In genomic region chr20:64057628-64058498, GRCh38 we compare ENCODE assay signal across 9 cellular contexts. TPM values are rescaled to one million over a fixed set of nuclear protein-coding genes. Genes with fewer than 3 reads are reported as not detected.
A peak's percentile ranks its signal among the peaks of the same experiment; 100 is the strongest.
DNase-seq lines count a peak whose midpoint lies in the region; ATAC-seq, FAIRE-seq and TF ChIP-seq lines count a peak whose summit lies in the region.
"Had no signal": no experiment of that assay in that cellular context is flagged by ENCODE, and none has a peak within 500 bp of the region (broad histone marks: within the 10 kb centered on the region; RNA-seq: fewer than 3 reads in every experiment).

No MANE protein-coding gene starts in this region.

- TF ChIP-seq EP300 in Ishikawa (IDR thresholded peaks at IDR 0.05; ENCODE audit: borderline replicate concordance) = no peak

- H3K4me1 ChIP-seq in RWPE2 (ENCODE audit: insufficient read depth, poor library complexity, severe bottlenecking) (no peaks in the 10 kb centered on the region), prostate gland (replicated peaks) (peaks cover 6% of the 10 kb centered on the region)

- peak; percentile 91 for TF ChIP-seq RAD21 in Ishikawa (IDR thresholded peaks at IDR 0.05; ENCODE audit: low read depth)

- H3K27me3 ChIP-seq in RWPE2 (ENCODE audit: insufficient read depth, poor library complexity, severe bottlenecking) (no peaks in the 10 kb centered on the region), prostate gland (replicated peaks; ENCODE audit: insufficient read depth) (peaks cover 9% of the 10 kb centered on the region)

- intact Hi-C loops in prostate gland (cut with DNase I) = no loop called here

- no peaks in the 10 kb centered on the region for H3K9me3 ChIP-seq in RWPE2 (ENCODE audit: severe bottlenecking)
- H3K9me3 ChIP-seq in prostate gland = no peaks in the 10 kb centered on the region

- no peak for FAIRE-seq in urothelium cell line (lab: Jason Lieb, UNC)
- FAIRE-seq: frontal cortex had no signal

- ATAC-seq in RWPE2 (ENCODE audit: low read depth) = peak; percentile 69

- 34% methylated on average over 32 of the region's 33 CpGs for WGBS in prostate gland

- no peak overlapping the region for H3K4me3 ChIP-seq in RWPE2 (ENCODE audit: severe bottlenecking)
- H3K4me3 ChIP-seq in prostate gland = no peak overlapping the region

- TF ChIP-seq POLR2A in prostate gland (IDR thresholded peaks at IDR 0.05) = no peak

- peak; percentile 87 for DNase-seq in G401 (ENCODE audit: low spot score)
- DNase-seq in RWPE2 (ENCODE audit: low spot score) = peak; percentile 97
- peak; percentile 64 for DNase-seq in activated effector memory CD4-positive, alpha-beta T cell treated with Interleukin-2 at 50 U/mL for 16 hours
- DNase-seq in germinal center (ENCODE audit: low spot score) = peak; percentile 86
- DNase-seq in prostate gland (ENCODE audit: low spot score) = peak; percentile 53
- peak; percentile 79 for DNase-seq in urothelium cell line (ENCODE audit: low spot score)
- no peak for DNase-seq in putamen (ENCODE audit: low spot score)

- in situ Hi-C loops in G401 (cut with HindIII; ENCODE audit: low sequenced_read_pairs) = no loop called here

- H3K27ac ChIP-seq in RWPE2 (ENCODE audit: poor library complexity, severe bottlenecking) (no peak overlapping the region), prostate gland (peak overlapping the region; percentile 5 to 22)

- H3K36me3 ChIP-seq in RWPE2 (ENCODE audit: low read depth) (no peaks in the 10 kb centered on the region), prostate gland (no peaks in the 10 kb centered on the region)

- TF ChIP-seq CTCF in RWPE2 (IDR thresholded peaks at IDR 0.05; ENCODE audit: poor library complexity, severe bottlenecking) = peak; percentile 100
- TF ChIP-seq CTCF in prostate gland (IDR thresholded peaks at IDR 0.05) = peak; percentile 62 to 81 (median 72)

TF ChIP-seq in Ishikawa, 13 proteins besides CTCF, POLR2A, EP300 and RAD21:
- TF ChIP-seq USF1 (IDR thresholded peaks at IDR 0.05) = peak; percentile 47; the same call in 1 of the 2 replicates
- TF ChIP-seq REST (IDR thresholded peaks at IDR 0.05; ENCODE audit: low read depth) = no peak
- TF ChIP-seq ZBTB7A (IDR thresholded peaks at IDR 0.05; ENCODE audit: low read depth) = peak; percentile 70; the same call in 1 of the 2 replicates

RNA-seq across cellular contexts. Expression of gene TCEA2, which starts 5.1 kb away (rescaled TPM):
- total RNA-seq in G401 (2014; rRNA removed; shearing (Covaris generic)) = 29.2 and 44.0 TPM in 2 replicates
- 10 to 100 TPM; 45.0 to 69.5 TPM for total RNA-seq in prostate gland

RNA-seq across cellular contexts. Expression of gene SOX18, which starts 8.4 kb away (rescaled TPM):
- total RNA-seq in G401 (2014; rRNA removed; shearing (Covaris generic)) = 1.2 TPM in 1 of 2 replicates, not detected in the other
- 10 to 100 TPM in 1 of 2 donors, 1 to 10 TPM in 1; 4.7 to 12.8 TPM for total RNA-seq in prostate gland

RNA-seq across cellular contexts. Expression of gene RGS19, which starts 21.5 kb away (rescaled TPM):
- total RNA-seq in G401 (2014; rRNA removed; shearing (Covaris generic)) = 32.9 and 33.4 TPM in 2 replicates
- 10 to 100 TPM; 13.3 to 15.1 TPM for total RNA-seq in prostate gland

RNA-seq across cellular contexts. Expression of gene C20orf204, which starts 21.9 kb away (rescaled TPM):
- total RNA-seq in G401 (2014; rRNA removed; shearing (Covaris generic)) = 0.81 and 1.8 TPM in 2 replicates
- 1 to 10 TPM in 1 of 2 donors, under 1 TPM in 1; 0.64 to 3.1 TPM for total RNA-seq in prostate gland

RNA-seq across cellular contexts. Expression of gene OPRL1, which starts 22.0 kb away (rescaled TPM):
- total RNA-seq in G401 (2014; rRNA removed; shearing (Covaris generic)) = 4.2 and 5.0 TPM in 2 replicates
- total RNA-seq in prostate gland = 1 to 10 TPM; 1.5 to 2.9 TPM
